In genomic region chr17:82257473-82257872, GRCh38 we compare ENCODE assay signal across 8 cellular contexts. TPM values are rescaled to one million over a fixed set of nuclear protein-coding genes. Genes with fewer than 3 reads are reported as not detected.
DNase-seq lines count a peak whose midpoint lies in the region; ATAC-seq and TF ChIP-seq lines count a peak whose summit lies in the region.

No MANE protein-coding gene starts in this region.

- H3K4me1 ChIP-seq in upper lobe of left lung = no peaks in the 10 kb centered on the region

- H3K27me3 Mint-ChIP-seq in CD14-positive monocyte (ENCODE audit: low read depth in 3 of 3) = no peaks in the 10 kb centered on the region
- H3K27me3 Mint-ChIP-seq in dendritic cell treated with granulocyte-macrophage colony-stimulating factor and Interleukin-4, amounts not matched to agents 40 ng/mL and 50 ng/mL, for 4 days = no peaks in the 10 kb centered on the region
- H3K27me3 Mint-ChIP-seq in natural killer cell treated with Interleukin-12 subunit alpha and Interleukin-12 subunit beta and Interleukin-15 and Interleukin-18, amount 100 ng/mL, for 72 hours = no peaks in the 10 kb centered on the region

- H3K9me3 Mint-ChIP-seq in CD14-positive monocyte = peaks cover 0 to 3% (median 0%) of the 10 kb centered on the region in 7 donors
- H3K9me3 Mint-ChIP-seq in dendritic cell treated with granulocyte-macrophage colony-stimulating factor and Interleukin-4, amounts not matched to agents 40 ng/mL and 50 ng/mL, for 4 days = no peaks in the 10 kb centered on the region
- no peaks in the 10 kb centered on the region for H3K9me3 Mint-ChIP-seq in natural killer cell treated with Interleukin-12 subunit alpha and Interleukin-12 subunit beta and Interleukin-15 and Interleukin-18, amount 100 ng/mL, for 72 hours

- TF ChIP-seq EP300 in upper lobe of left lung (IDR thresholded peaks at IDR 0.05) = no peak

- no peak for TF ChIP-seq POLR2A in upper lobe of left lung (IDR thresholded peaks at IDR 0.05)

- H3K27ac Mint-ChIP-seq in CD14-positive monocyte = peak overlapping the region in 4 of 7 donors; percentile 13 to 85 (median 66)
- H3K27ac Mint-ChIP-seq in dendritic cell treated with granulocyte-macrophage colony-stimulating factor and Interleukin-4, amounts not matched to agents 40 ng/mL and 50 ng/mL, for 4 days = peak overlapping the region; percentile 26
- H3K27ac Mint-ChIP-seq in natural killer cell treated with Interleukin-12 subunit alpha and Interleukin-12 subunit beta and Interleukin-15 and Interleukin-18, amount 100 ng/mL, for 72 hours = peak overlapping the region; percentile 74 to 90

- TF ChIP-seq CTCF in CD14-positive monocyte (IDR thresholded peaks at IDR 0.05) = no peak
- no peak for TF ChIP-seq CTCF in VCaP (conservative IDR thresholded peaks at IDR 0.05)
- no peak for TF ChIP-seq CTCF in upper lobe of left lung (IDR thresholded peaks at IDR 0.05)

- peaks cover 8% of the 10 kb centered on the region for H3K4me1 Mint-ChIP-seq in CD14-positive monocyte
- H3K4me1 Mint-ChIP-seq in dendritic cell treated with granulocyte-macrophage colony-stimulating factor and Interleukin-4, amounts not matched to agents 40 ng/mL and 50 ng/mL, for 4 days (ENCODE audit: low read depth) = peaks cover 20% of the 10 kb centered on the region
- H3K4me1 Mint-ChIP-seq in natural killer cell treated with Interleukin-12 subunit alpha and Interleukin-12 subunit beta and Interleukin-15 and Interleukin-18, amount 100 ng/mL, for 72 hours (ENCODE audit: low read depth in 2 of 2) = peaks cover 53 to 55% of the 10 kb centered on the region in 2 donors

- 71 to 72% methylated on average over 10 of the region's 10 CpGs for WGBS in upper lobe of left lung, 2 donors

- H3K4me3 Mint-ChIP-seq in CD14-positive monocyte = no peak overlapping the region
- H3K4me3 Mint-ChIP-seq in dendritic cell treated with granulocyte-macrophage colony-stimulating factor and Interleukin-4, amounts not matched to agents 40 ng/mL and 50 ng/mL, for 4 days = no peak overlapping the region
- H3K4me3 Mint-ChIP-seq in natural killer cell treated with Interleukin-12 subunit alpha and Interleukin-12 subunit beta and Interleukin-15 and Interleukin-18, amount 100 ng/mL, for 72 hours = peak overlapping the region; percentile 40

- H3K36me3 Mint-ChIP-seq in CD14-positive monocyte = peaks cover 78 to 84% of the 10 kb centered on the region in 2 donors
- peaks cover 88% of the 10 kb centered on the region for H3K36me3 Mint-ChIP-seq in dendritic cell treated with granulocyte-macrophage colony-stimulating factor and Interleukin-4, amounts not matched to agents 40 ng/mL and 50 ng/mL, for 4 days (ENCODE audit: low read depth)
- H3K36me3 Mint-ChIP-seq in natural killer cell treated with Interleukin-12 subunit alpha and Interleukin-12 subunit beta and Interleukin-15 and Interleukin-18, amount 100 ng/mL, for 72 hours = peaks cover 53% of the 10 kb centered on the region

- DNase-seq in CD14-positive monocyte (ENCODE audit: low spot score) = no peak
- DNase-seq in natural killer cell treated with Interleukin-12 subunit alpha and Interleukin-12 subunit beta and Interleukin-15 and Interleukin-18, amount 100 ng/mL, for 72 hours (ENCODE audit: low spot score) = peak; percentile 88
- peak in 1 of 2 donors; percentile 82 for DNase-seq in upper lobe of left lung
- no peak for DNase-seq in NCI-H2029 treated with DMSO at 0.1 percent for 48 hours (lab: John Stamatoyannopoulos, UW)
- no peak for DNase-seq in Kasumi-1 (lab: John Stamatoyannopoulos, UW)

- intact Hi-C loops in CD14-positive monocyte (cut with micrococcal nuclease) = no loop called here
- intact Hi-C loops in dendritic cell treated with granulocyte-macrophage colony-stimulating factor and Interleukin-4, amounts not matched to agents 40 ng/mL and 50 ng/mL, for 4 days (cut with micrococcal nuclease) = no loop called here

- H3K27ac ChIP-seq in VCaP = peak overlapping the region; percentile 77
- peak overlapping the region in 1 of 4 donors; percentile 6 for H3K27ac ChIP-seq in upper lobe of left lung

- peak; percentile 98 for ATAC-seq in natural killer cell treated with Interleukin-12 subunit alpha and Interleukin-12 subunit beta and Interleukin-15 and Interleukin-18, amount 100 ng/mL, for 72 hours
- ATAC-seq in upper lobe of left lung (ENCODE audit: low FRiP score in 2 of 2) (peak; percentile 45 to 62), GM18858 (IDR thresholded peaks at IDR 0.05; ENCODE audit: unreplicated experiment) (no peak)

- H3K9me3 ChIP-seq in upper lobe of left lung = no peaks in the 10 kb centered on the region

- H3K4me3 ChIP-seq in upper lobe of left lung = no peak overlapping the region

- H3K27me3 ChIP-seq in upper lobe of left lung = no peaks in the 10 kb centered on the region

- peaks cover 38 to 95% (median 85%) of the 10 kb centered on the region in 4 donors for H3K36me3 ChIP-seq in upper lobe of left lung

RNA-seq across cellular contexts. Expression of gene CSNK1D, which starts 16.0 kb away (rescaled TPM):
- polyA plus RNA-seq in CD14-positive monocyte = 10 to 100 TPM; 47.0 to 60.9 TPM
- 100 to 1,000 TPM; 160 to 215 TPM for total RNA-seq in natural killer cell treated with Interleukin-12 subunit alpha and Interleukin-12 subunit beta and Interleukin-15 and Interleukin-18, amount 100 ng/mL, for 72 hours
- total RNA-seq in upper lobe of left lung = 100 to 1,000 TPM in 4 of 6 donors, 10 to 100 TPM in 2; 80.6 to 228 (median 152) TPM

RNA-seq across cellular contexts. Expression of gene SLC16A3, which starts 28.6 kb away (rescaled TPM):
- polyA plus RNA-seq in CD14-positive monocyte = 10 to 100 TPM; 26.3 to 35.3 TPM
- total RNA-seq in natural killer cell treated with Interleukin-12 subunit alpha and Interleukin-12 subunit beta and Interleukin-15 and Interleukin-18, amount 100 ng/mL, for 72 hours = 100 to 1,000 TPM; 241 to 534 TPM
- 100 to 1,000 TPM in 3 of 6 donors, 10 to 100 TPM in 3; 33.5 to 134 (median 102) TPM for total RNA-seq in upper lobe of left lung

RNA-seq across cellular contexts. Expression of gene CCDC57, which starts 44.8 kb away (rescaled TPM):
- polyA plus RNA-seq in CD14-positive monocyte = 10 to 100 TPM; 17.1 to 20.1 TPM
- total RNA-seq in natural killer cell treated with Interleukin-12 subunit alpha and Interleukin-12 subunit beta and Interleukin-15 and Interleukin-18, amount 100 ng/mL, for 72 hours = 10 to 100 TPM; 34.0 to 82.2 TPM
- total RNA-seq in upper lobe of left lung = 100 to 1,000 TPM in 2 of 6 donors, 10 to 100 TPM in 4; 52.9 to 204 (median 71.8) TPM

RNA-seq across cellular contexts. Expression of gene CD7, which starts 59.9 kb away (rescaled TPM):
- under 1 TPM; 0.38 to 0.42 TPM for polyA plus RNA-seq in CD14-positive monocyte
- total RNA-seq in natural killer cell treated with Interleukin-12 subunit alpha and Interleukin-12 subunit beta and Interleukin-15 and Interleukin-18, amount 100 ng/mL, for 72 hours = 10 to 100 TPM; 61.8 to 73.6 TPM
- 10 to 100 TPM in 1 of 6 donors, 1 to 10 TPM in 5; 5.2 to 24.7 (median 7.6) TPM for total RNA-seq in upper lobe of left lung

Comparison
In these comparisons a context has a peak if more than half of its experiments do, and no peak if none do; other contexts are left out.
1. H3K27ac Mint-ChIP-seq: peak in every context shown above with its lines; median percentile 82 in natural killer cell treated with Interleukin-12 subunit alpha and Interleukin-12 subunit beta and Interleukin-15 and Interleukin-18, amount 100 ng/mL, for 72 hours; 66 in CD14-positive monocyte; 26 in dendritic cell treated with granulocyte-macrophage colony-stimulating factor and Interleukin-4, amounts not matched to agents 40 ng/mL and 50 ng/mL, for 4 days.